Comparison of ENCODE assay signal across 8 cellular contexts in genomic region chr7:30238721-30239441, GRCh38. TPM values are rescaled to one million over a fixed set of nuclear protein-coding genes. Genes with fewer than 3 reads are reported as not detected.
A peak's percentile ranks its signal among the peaks of the same experiment; 100 is the strongest.
DNase-seq lines count a peak whose midpoint lies in the region; ATAC-seq and TF ChIP-seq lines count a peak whose summit lies in the region.

No MANE protein-coding gene starts in this region.

- peaks cover 3% of the 10 kb centered on the region for H3K4me1 Mint-ChIP-seq in T-helper 17 cell

- TF ChIP-seq POLR2A in thyroid gland (IDR thresholded peaks at IDR 0.05) = no peak

- H3K27ac ChIP-seq in RWPE2 (ENCODE audit: poor library complexity, severe bottlenecking) = peak overlapping the region; percentile 54
- H3K27ac ChIP-seq in thyroid gland = peak overlapping the region in 2 of 3 donors; percentile 15 to 30

- H3K27me3 ChIP-seq in RWPE2 (ENCODE audit: insufficient read depth, poor library complexity, severe bottlenecking) (no peaks in the 10 kb centered on the region), thyroid gland (no peaks in the 10 kb centered on the region)

- intact Hi-C loops in thyroid gland (cut with DNase I) = no loop called here

- H3K27ac Mint-ChIP-seq in T-helper 17 cell = no peak overlapping the region

- H3K4me3 ChIP-seq in GM12865 (ENCODE audit: low read depth, low read length) = no peak overlapping the region
- H3K4me3 ChIP-seq in RWPE2 (ENCODE audit: severe bottlenecking) = no peak overlapping the region
- no peak overlapping the region for H3K4me3 ChIP-seq in thyroid gland (replicated peaks in 1 of 3)

- H3K9me3 ChIP-seq in RWPE2 (ENCODE audit: severe bottlenecking) (no peaks in the 10 kb centered on the region), thyroid gland (no peaks in the 10 kb centered on the region), T-helper 17 cell (ENCODE audit: control insufficient read depth, low read length, poor library complexity, severe bottlenecking) (no peaks in the 10 kb centered on the region)

- no peaks in the 10 kb centered on the region for H3K36me3 ChIP-seq in RWPE2 (ENCODE audit: low read depth)
- H3K36me3 ChIP-seq in thyroid gland = no peaks in the 10 kb centered on the region

- H3K36me3 Mint-ChIP-seq in T-helper 17 cell (ENCODE audit: low read depth) = peaks cover 2% of the 10 kb centered on the region

- H3K4me1 ChIP-seq in RWPE2 (ENCODE audit: insufficient read depth, poor library complexity, severe bottlenecking) = peaks cover 18% of the 10 kb centered on the region
- peaks cover 8% of the 10 kb centered on the region in 2 donors for H3K4me1 ChIP-seq in thyroid gland

- peaks cover 16% of the 10 kb centered on the region for H3K27me3 Mint-ChIP-seq in T-helper 17 cell

- TF ChIP-seq CTCF in GM12865 (IDR thresholded peaks at IDR 0.05; ENCODE audit: insufficient read depth, low read depth, low read length, missing control alignments) = no peak
- no peak for TF ChIP-seq CTCF in RWPE2 (IDR thresholded peaks at IDR 0.05; ENCODE audit: poor library complexity, severe bottlenecking)
- no peak for TF ChIP-seq CTCF in thyroid gland (IDR thresholded peaks at IDR 0.05)

- ATAC-seq in GM21447 (IDR thresholded peaks at IDR 0.05; ENCODE audit: unreplicated experiment) = peak; percentile 65
- ATAC-seq in RWPE2 (ENCODE audit: low read depth) = peak; percentile 91
- no peak for ATAC-seq in HG03097 (IDR thresholded peaks at IDR 0.05; ENCODE audit: low FRiP score, unreplicated experiment)
- no peak for ATAC-seq in T-helper 17 cell

- H3K4me3 Mint-ChIP-seq in T-helper 17 cell = no peak overlapping the region

- peak; percentile 73 for DNase-seq in GM12865 (ENCODE audit: low read depth)
- peak; percentile 64 for DNase-seq in HT1080 (ENCODE audit: low read depth)
- DNase-seq in RWPE2 (ENCODE audit: low spot score) = peak; percentile 80
- DNase-seq in germinal center (ENCODE audit: low spot score) = peak; percentile 61
- peak; percentile 85 to 92 for DNase-seq in thyroid gland
- DNase-seq in T-helper 17 cell = no peak

RNA-seq across cellular contexts. Expression of gene ZNRF2, which starts 45.5 kb away (rescaled TPM):
- total RNA-seq in HT1080 (2014; rRNA removed; shearing (Covaris generic)) = 5.1 and 9.2 TPM in 2 replicates
- polyA plus RNA-seq in HT1080 (2015; cell fraction: cytosol; rRNA removed) = 5.0 and 6.7 TPM in 2 replicates
- 3.1 and 3.9 TPM in 2 replicates for polyA plus RNA-seq in HT1080 (2015; cell fraction: nucleus; rRNA removed)
- total RNA-seq in thyroid gland (10 to 100 TPM; 44.2 to 57.4 (median 48.0) TPM), T-helper 17 cell (10 to 100 TPM; 26.8 to 31.6 TPM)

Comparison
In these comparisons a context has a peak if more than half of its experiments do, and no peak if none do; other contexts are left out.
1. DNase-seq: peak in GM12865 (single experiment), HT1080 (single experiment), RWPE2 (single experiment), germinal center (single experiment) and thyroid gland (2 of 2); none in T-helper 17 cell (0 of 3).
2. ATAC-seq: peak in GM21447 (single experiment) and RWPE2 (single experiment); none in HG03097 (single experiment) and T-helper 17 cell (single experiment).